13 cellular contexts compared by ENCODE assay signal in the genomic region with DNA sequence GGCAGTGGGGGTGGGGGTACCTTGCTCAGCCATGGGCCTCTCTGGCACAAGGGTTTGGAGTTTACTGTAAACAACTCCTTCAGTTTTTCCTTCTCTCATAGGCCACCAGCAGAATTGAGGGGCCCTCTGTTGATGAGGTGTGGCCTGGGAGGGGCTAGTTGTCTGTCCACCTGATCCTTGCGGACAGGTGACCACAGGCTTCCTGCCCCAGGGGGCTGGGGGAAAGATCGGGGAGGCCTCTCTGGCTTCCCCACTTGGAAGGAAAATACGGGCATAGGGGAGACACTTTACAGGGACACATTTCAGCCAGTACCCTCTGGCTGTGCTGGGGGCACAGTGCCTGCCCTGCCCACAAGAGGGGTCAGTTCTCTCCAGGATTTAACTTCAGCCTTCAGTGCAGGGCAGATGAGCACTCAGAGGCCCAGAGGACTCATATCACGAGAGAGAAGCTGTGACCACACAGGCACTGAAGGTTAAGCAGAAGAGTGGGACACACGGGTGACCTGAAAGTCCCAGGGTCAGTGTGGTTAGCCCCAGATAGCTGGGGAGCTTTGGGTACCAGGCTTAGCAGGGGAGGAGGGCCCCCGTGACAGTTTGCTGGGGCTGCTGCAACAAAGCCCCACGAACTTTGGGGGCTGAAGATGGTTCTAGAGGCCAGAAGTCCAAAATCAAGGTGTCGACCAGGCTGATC.
DNase-seq lines count a peak whose midpoint lies in the region; ATAC-seq, FAIRE-seq and TF ChIP-seq lines count a peak whose summit lies in the region.
"Had no signal": no experiment of that assay in that cellular context is flagged by ENCODE, and none has a peak within 500 bp of the region (broad histone marks: within the 10 kb centered on the region; RNA-seq: fewer than 3 reads in every experiment).

No MANE protein-coding gene starts in this region.

- no peak for ATAC-seq in activated CD4-positive, alpha-beta T cell treated with anti-CD3 and anti-CD28 coated beads for 36 hours
- ATAC-seq in thoracic aorta (ENCODE audit: insufficient number of reproducible peaks, low FRiP score, low read depth) = no peak
- ATAC-seq in omental fat pad (ENCODE audit: low FRiP score) = no peak

- H3K36me3 ChIP-seq in astrocyte (ENCODE audit: insufficient read depth, low read length) (no peaks in the 10 kb centered on the region), muscle layer of duodenum (ENCODE audit: control insufficient read depth in 1 of 2, insufficient read depth in 2 of 2, low read length in 2 of 2) (no peaks in the 10 kb centered on the region), thoracic aorta (no peaks in the 10 kb centered on the region)

- TF ChIP-seq CTCF in astrocyte (IDR thresholded peaks at IDR 0.05; ENCODE audit: insufficient read depth, low read depth, low read length) (no peak), thoracic aorta (IDR thresholded peaks at IDR 0.05) (no peak), omental fat pad (IDR thresholded peaks at IDR 0.05) (no peak)

- H4K20me1 ChIP-seq in astrocyte (ENCODE audit: insufficient read depth, low read length) = peaks cover 68% of the 10 kb centered on the region

- peaks cover 97% of the 10 kb centered on the region for H3K79me2 ChIP-seq in astrocyte (ENCODE audit: insufficient read depth, low read length)

- H3K36me3 Mint-ChIP-seq in activated CD4-positive, alpha-beta T cell treated with anti-CD3 and anti-CD28 coated beads for 36 hours (ENCODE audit: low read depth) = no peaks in the 10 kb centered on the region
- peaks cover 8% of the 10 kb centered on the region for H3K36me3 Mint-ChIP-seq in astrocyte (ENCODE audit: low read depth, unreplicated experiment)

- DNase-seq in activated CD4-positive, alpha-beta T cell treated with anti-CD3 and anti-CD28 coated beads for 36 hours = no peak
- DNase-seq in activated CD4-positive, alpha-beta T cell treated with anti-CD3 and anti-CD28 coated beads, Interleukin-2, amount 50 U/mL, for 48 hours = no peak
- DNase-seq in astrocyte (ENCODE audit: low read depth) (no peak), thoracic aorta (ENCODE audit: low spot score) (no peak), DMS 273 (lab: John Stamatoyannopoulos, UW; ENCODE audit: unreplicated experiment) (no peak), omental fat pad (ENCODE audit: low spot score) (no peak)
- DNase-seq in activated CD4-positive, alpha-beta T cell treated with anti-CD3 and anti-CD28 coated beads, Interleukin-2, amount 50 U/mL, for 1 hour = no peak
- DNase-seq: 8988T; activated CD8-positive, alpha-beta memory T cell treated with anti-CD3 and anti-CD28 coated beads, Interleukin-2, amount 50 U/mL, for 48 hours; dorsolateral prefrontal cortex; NCI-H2171 treated with DMSO at 0.1 percent for 48 hours had no signal

- no peak overlapping the region for H3K4me3 Mint-ChIP-seq in activated CD4-positive, alpha-beta T cell treated with anti-CD3 and anti-CD28 coated beads for 36 hours
- no peak overlapping the region for H3K4me3 Mint-ChIP-seq in astrocyte (ENCODE audit: unreplicated experiment)

- H3K27ac ChIP-seq in astrocyte (ENCODE audit: low read depth, low read length) (no peak overlapping the region), muscle layer of duodenum (ENCODE audit: low read length) (peak overlapping the region; percentile 43), thoracic aorta (peak overlapping the region; percentile 28 to 77)

- no peak overlapping the region for H2AFZ ChIP-seq in astrocyte (ENCODE audit: low read depth, low read length)

- POLR2A ChIA-PET in activated CD4-positive, alpha-beta T cell treated with anti-CD3 and anti-CD28 coated beads for 36 hours (lab: Charles Lee) = interaction anchor here (0.5 to 0.6 kb wide), 2 partner anchors 55 to 1344 kb away, joined by 3 read pairs; no protein-coding TSS in a partner anchor

- H3K27me3 ChIP-seq in astrocyte (ENCODE audit: insufficient read depth, low read length) (no peaks in the 10 kb centered on the region), muscle layer of duodenum (ENCODE audit: low read depth, low read length) (no peaks in the 10 kb centered on the region), thoracic aorta (replicated peaks; ENCODE audit: insufficient read depth) (no peaks in the 10 kb centered on the region)
- H3K27me3 ChIP-seq: dorsolateral prefrontal cortex had no signal

- no peak overlapping the region for H3K9ac ChIP-seq in astrocyte (ENCODE audit: low read length)

- intact Hi-C loops in activated CD4-positive, alpha-beta T cell treated with anti-CD3 and anti-CD28 coated beads for 36 hours (cut with DNase I, micrococcal nuclease) = no loop called here

- H3K9me3 Mint-ChIP-seq in activated CD4-positive, alpha-beta T cell treated with anti-CD3 and anti-CD28 coated beads for 36 hours (ENCODE audit: low read depth) = no peaks in the 10 kb centered on the region
- no peaks in the 10 kb centered on the region for H3K9me3 Mint-ChIP-seq in astrocyte (ENCODE audit: unreplicated experiment)

- H3K9me3 ChIP-seq in astrocyte (ENCODE audit: insufficient read depth, low read depth, low read length) (no peaks in the 10 kb centered on the region), muscle layer of duodenum (ENCODE audit: control insufficient read depth in 1 of 2, low read length in 2 of 2) (no peaks in the 10 kb centered on the region), thoracic aorta (no peaks in the 10 kb centered on the region)

- H3K4me1 ChIP-seq in astrocyte (ENCODE audit: insufficient read depth, low read length) = peaks cover 62% of the 10 kb centered on the region
- H3K4me1 ChIP-seq in muscle layer of duodenum (ENCODE audit: control insufficient read depth in 1 of 2, insufficient read depth in 2 of 2, low read length in 2 of 2) = peaks cover 31 to 88% of the 10 kb centered on the region in 2 donors
- H3K4me1 ChIP-seq in thoracic aorta (ENCODE audit: control insufficient read depth in 1 of 2, low read depth in 2 of 2) = peaks cover 75 to 94% of the 10 kb centered on the region in 2 donors

- FAIRE-seq in astrocyte (lab: Jason Lieb, UNC) = no peak

- no peaks in the 10 kb centered on the region for H3K27me3 Mint-ChIP-seq in activated CD4-positive, alpha-beta T cell treated with anti-CD3 and anti-CD28 coated beads for 36 hours
- no peaks in the 10 kb centered on the region for H3K27me3 Mint-ChIP-seq in astrocyte (ENCODE audit: low read depth, unreplicated experiment)

- peaks cover 81% of the 10 kb centered on the region for H3K4me1 Mint-ChIP-seq in activated CD4-positive, alpha-beta T cell treated with anti-CD3 and anti-CD28 coated beads for 36 hours
- H3K4me1 Mint-ChIP-seq in astrocyte (ENCODE audit: low read depth, unreplicated experiment) = peaks cover 40% of the 10 kb centered on the region

- no peak overlapping the region for H3K4me3 ChIP-seq in astrocyte (ENCODE audit: insufficient read depth, low read depth, low read length)
- H3K4me3 ChIP-seq in muscle layer of duodenum (ENCODE audit: low read depth in 1 of 2, low read length in 2 of 2) = no peak overlapping the region
- H3K4me3 ChIP-seq in thoracic aorta = no peak overlapping the region
- H3K4me3 ChIP-seq: dorsolateral prefrontal cortex, SK-N-MC had no signal

- H3K4me2 ChIP-seq in astrocyte (ENCODE audit: low read length) = no peak overlapping the region

- CTCF ChIA-PET in activated CD4-positive, alpha-beta T cell treated with anti-CD3 and anti-CD28 coated beads for 36 hours (lab: Charles Lee) = interaction anchor here (0.6 to 6.6 kb wide), 3 partner anchors 12 to 54 kb away, joined by 3 to 66 read pairs (median 3); no protein-coding TSS in a partner anchor

- peak overlapping the region; percentile 56 for H3K27ac Mint-ChIP-seq in activated CD4-positive, alpha-beta T cell treated with anti-CD3 and anti-CD28 coated beads for 36 hours
- H3K27ac Mint-ChIP-seq in astrocyte (ENCODE audit: unreplicated experiment) = peak overlapping the region; percentile 47
